31 cellular contexts compared by ENCODE assay signal in the genomic region with DNA sequence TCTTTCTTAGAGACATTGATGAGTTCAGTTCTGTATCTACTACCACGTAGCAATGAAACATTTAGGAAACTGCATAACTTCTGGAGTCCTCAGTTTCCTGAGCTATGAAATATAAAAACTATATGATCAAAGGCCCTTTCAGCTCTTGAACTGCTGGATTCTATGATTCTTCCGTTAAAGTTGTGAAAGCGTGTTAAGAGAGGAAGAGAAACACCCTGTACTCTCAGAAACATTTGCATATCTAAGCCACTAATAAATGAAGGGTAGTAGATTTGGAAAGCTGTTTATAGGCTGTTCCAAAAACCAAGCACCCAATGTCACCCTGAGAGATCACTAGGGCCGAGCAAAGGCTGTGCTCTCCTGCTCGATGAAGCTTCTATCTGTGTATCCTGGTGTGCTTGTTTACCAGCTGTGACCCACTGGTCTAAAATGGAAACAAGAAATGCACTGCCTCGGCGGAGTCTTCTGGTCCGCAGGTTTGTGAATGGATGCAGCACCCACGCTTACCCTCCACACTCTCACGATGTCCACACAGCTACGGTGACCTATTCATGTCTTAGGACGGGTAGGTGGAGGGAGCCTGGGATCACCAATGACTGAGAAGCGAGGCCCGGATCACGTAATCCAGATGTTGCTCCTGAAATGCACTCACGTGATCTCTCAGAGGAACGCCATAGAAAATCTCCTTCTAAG.
"Had no signal": no experiment of that assay in that cellular context is flagged by ENCODE, and none has a peak within 500 bp of the region (broad histone marks: within the 10 kb centered on the region; RNA-seq: fewer than 3 reads in every experiment).

No MANE protein-coding gene starts in this region.

- H3K27ac Mint-ChIP-seq: immature natural killer cell; naive thymus-derived CD8-positive, alpha-beta T cell; nephron; stimulated activated naive B cell treated with anti-CD40 and anti-IgM and Interleukin-4, amounts not matched to agents 10 μg/mL and 1 μg/mL and 100 μg/mL, for 72 hours had no signal

- H3K4me1 ChIP-seq: left lung, lower lobe of right lung, pancreas, prostate gland, stomach, testis, thyroid gland, transverse colon, upper lobe of left lung, vagina had no signal

- ATAC-seq: left colon; left lung; lower lobe of right lung; naive thymus-derived CD8-positive, alpha-beta T cell; pancreas; right cardiac atrium; sciatic nerve; stimulated activated naive CD8-positive, alpha-beta T cell treated with anti-CD3 and anti-CD28 coated beads, Interleukin-15, Interleukin-2, amounts not matched to agents 100 U/mL and 50 U/mL, for 24 hours had no signal

- H3K27me3 ChIP-seq: left lung, pancreas, testis, thyroid gland, transverse colon, upper lobe of left lung, vagina had no signal

- H3K4me3 ChIP-seq: left lung, lower lobe of right lung, pancreas, prostate gland, skin epidermis, stomach, testis, thyroid gland, transverse colon, upper lobe of left lung, vagina had no signal

- H3K9me3 ChIP-seq: left lung, lower lobe of right lung, pancreas, prostate gland, stomach, testis, thyroid gland, transverse colon, upper lobe of left lung, vagina had no signal

- H3K27me3 Mint-ChIP-seq: stimulated activated naive B cell treated with anti-CD40 and anti-IgM and Interleukin-4, amounts not matched to agents 10 μg/mL and 1 μg/mL and 100 μg/mL, for 72 hours had no signal

- H3K36me3 Mint-ChIP-seq: naive thymus-derived CD8-positive, alpha-beta T cell; stimulated activated naive B cell treated with anti-CD40 and anti-IgM and Interleukin-4, amounts not matched to agents 10 μg/mL and 1 μg/mL and 100 μg/mL, for 72 hours had no signal

- DNase-seq: immature natural killer cell; kidney; left colon; left lung; lower lobe of right lung; mammary epithelial cell; mesenchymal stem cell; naive thymus-derived CD8-positive, alpha-beta T cell; nucleus accumbens; pancreas; posterior cingulate gyrus; retina; right cardiac atrium; stimulated activated CD4-positive, alpha-beta T cell treated with anti-CD3 and anti-CD28 coated beads, Interleukin-12 subunit alpha, Interleukin-12 subunit beta, amount 100 ng/mL, for 4 hours; stimulated activated CD4-positive, alpha-beta T cell treated with anti-CD3 and anti-CD28 coated beads, Interleukin-15, amount 100 ng/mL, for 24 hours; stimulated activated CD4-positive, alpha-beta T cell treated with anti-CD3 and anti-CD28 coated beads, Interleukin-2, amount 100 ng/mL, for 24 hours; stimulated activated CD4-positive, alpha-beta T cell treated with anti-CD3 and anti-CD28 coated beads, Interleukin-4, amount 100 ng/mL, for 1 hour; stimulated activated naive B cell treated with anti-CD40 and anti-IgM and Interleukin-4, amounts not matched to agents 10 μg/mL and 1 μg/mL and 100 μg/mL, for 72 hours; stimulated activated naive CD8-positive, alpha-beta T cell treated with anti-CD3 and anti-CD28 coated beads, Interleukin-15, Interleukin-2, amounts not matched to agents 100 U/mL and 50 U/mL, for 24 hours; stomach; testis; thyroid gland; transverse colon; upper lobe of left lung had no signal

- H3K4me3 Mint-ChIP-seq: immature natural killer cell; naive thymus-derived CD8-positive, alpha-beta T cell; nephron; neural crest cell; stimulated activated naive B cell treated with anti-CD40 and anti-IgM and Interleukin-4, amounts not matched to agents 10 μg/mL and 1 μg/mL and 100 μg/mL, for 72 hours had no signal

- H3K27ac ChIP-seq: left lung, lower lobe of right lung, pancreas, prostate gland, skin epidermis, stomach, testis, thyroid gland, transverse colon, upper lobe of left lung, vagina had no signal

- H3K4me1 Mint-ChIP-seq: immature natural killer cell; naive thymus-derived CD8-positive, alpha-beta T cell; neural crest cell; stimulated activated naive B cell treated with anti-CD40 and anti-IgM and Interleukin-4, amounts not matched to agents 10 μg/mL and 1 μg/mL and 100 μg/mL, for 72 hours had no signal

- H3K9me3 Mint-ChIP-seq: nephron; stimulated activated naive B cell treated with anti-CD40 and anti-IgM and Interleukin-4, amounts not matched to agents 10 μg/mL and 1 μg/mL and 100 μg/mL, for 72 hours had no signal

- FAIRE-seq: islet of Langerhans, kidney, pancreas had no signal

- H3K36me3 ChIP-seq: left lung, lower lobe of right lung, pancreas, prostate gland, stomach, thyroid gland, transverse colon, upper lobe of left lung, vagina had no signal
